Comparison of ENCODE assay signal across 23 cellular contexts in genomic region chr4:101005659-101006058, GRCh38.
A peak's percentile ranks its signal among the peaks of the same experiment; 100 is the strongest.
DNase-seq lines count a peak whose midpoint lies in the region; ATAC-seq and TF ChIP-seq lines count a peak whose summit lies in the region.
"Had no signal": no experiment of that assay in that cellular context is flagged by ENCODE, and none has a peak within 500 bp of the region (broad histone marks: within the 10 kb centered on the region; RNA-seq: fewer than 3 reads in every experiment).

No MANE protein-coding gene starts in this region.

- H2BK12ac ChIP-seq in neuronal stem cell (ENCODE audit: low read length): no peak overlapping the region

- H3K9ac ChIP-seq in neuronal stem cell (ENCODE audit: low read depth, low read length, poor library complexity): peak overlapping the region; percentile 12

- no peaks in the 10 kb centered on the region for H3K27me3 ChIP-seq in neuronal stem cell (ENCODE audit: control insufficient read depth in 3 of 3, insufficient read depth in 3 of 3, low read depth in 1 of 3, low read length in 3 of 3)
- H3K27me3 ChIP-seq: ascending aorta, gastroesophageal sphincter, transverse colon had no signal

- no peak for DNase-seq in neuronal stem cell (ENCODE audit: low spot score)
- DNase-seq in RPMI8226: no peak
- no peak for DNase-seq in coronary artery (ENCODE audit: low spot score)
- DNase-seq: activated B cell treated with CpG ODN at 0.5 μM for 24 hours; activated CD4-positive, alpha-beta memory T cell treated with anti-CD3 and anti-CD28 coated beads for 36 hours; dermis blood vessel endothelial cell; hippocampal formation; IMR-90; mesendoderm; NCI-H1417; NCI-H446 treated with DMSO at 0.1 percent for 48 hours; nucleus accumbens; PC-9; SHP77 treated with DMSO at 0.1 percent for 48 hours; stimulated activated CD8-positive, alpha-beta memory T cell treated with anti-CD3 and anti-CD28 coated beads, Interleukin-4, amount 100 ng/mL, for 48 hours; transverse colon had no signal

- H2AK5ac ChIP-seq in neuronal stem cell (ENCODE audit: low read depth, low read length): no peak overlapping the region

- no peak overlapping the region for H2BK5ac ChIP-seq in neuronal stem cell (ENCODE audit: low read length)

- ATAC-seq in GM18873 (IDR thresholded peaks at IDR 0.05; ENCODE audit: low FRiP score, unreplicated experiment) (peak; percentile 78), HG03039 (IDR thresholded peaks at IDR 0.05; ENCODE audit: unreplicated experiment) (peak; percentile 51), HG03097 (IDR thresholded peaks at IDR 0.05; ENCODE audit: low FRiP score, unreplicated experiment) (no peak)
- ATAC-seq: gastroesophageal sphincter, left lobe of liver had no signal

- H3K18ac ChIP-seq in neuronal stem cell (ENCODE audit: low read length): no peak overlapping the region

- H2BK120ac ChIP-seq in neuronal stem cell (ENCODE audit: low read depth, low read length): no peak overlapping the region

- H2BK15ac ChIP-seq in neuronal stem cell (ENCODE audit: low read length): peak overlapping the region; percentile 55

- no peaks in the 10 kb centered on the region for H3K36me3 ChIP-seq in HEK293 (ENCODE audit: control insufficient read depth in 2 of 2, insufficient read depth in 1 of 2, low read length in 2 of 2)
- no peaks in the 10 kb centered on the region for H3K36me3 ChIP-seq in neuronal stem cell (replicated peaks in 1 of 2; ENCODE audit: control insufficient read depth in 2 of 2, insufficient read depth in 2 of 2, low read length in 2 of 2)
- H3K36me3 ChIP-seq: ascending aorta, gastroesophageal sphincter, transverse colon had no signal

- H4K91ac ChIP-seq in neuronal stem cell (ENCODE audit: low read depth, low read length, poor library complexity): no peak overlapping the region

- H3K14ac ChIP-seq in neuronal stem cell (ENCODE audit: low read length): no peak overlapping the region

- H3K4me3 ChIP-seq in HEK293 (ENCODE audit: low read depth, low read length) (no peak overlapping the region), neuronal stem cell (ENCODE audit: low read length in 2 of 2) (no peak overlapping the region), coronary artery (no peak overlapping the region)
- H3K4me3 ChIP-seq: ascending aorta, gastroesophageal sphincter, PC-9, transverse colon had no signal

- H3K27ac ChIP-seq in HEK293 (ENCODE audit: extremely low read depth, low read depth, low read length) (no peak overlapping the region), neuronal stem cell (replicated peaks; ENCODE audit: low read length) (no peak overlapping the region), coronary artery (no peak overlapping the region)
- H3K27ac ChIP-seq: ascending aorta, gastroesophageal sphincter, PC-9, transverse colon had no signal

- POLR2A ChIA-PET in HEK293 (lab: Yijun Ruan, JAX): no interaction called here

- H3K4ac ChIP-seq in neuronal stem cell (ENCODE audit: low read length): no peak overlapping the region

- CTCF ChIA-PET in HEK293 (lab: Yijun Ruan, JAX): no interaction called here

- H3K9me3 ChIP-seq in HEK293 (ENCODE audit: control insufficient read depth, insufficient read depth, low read depth, low read length) (no peaks in the 10 kb centered on the region), neuronal stem cell (replicated peaks in 1 of 2; ENCODE audit: control insufficient read depth in 2 of 2, insufficient read depth in 1 of 2, low read depth in 1 of 2, low read length in 2 of 2) (no peaks in the 10 kb centered on the region)

- no peak overlapping the region for H3K4me2 ChIP-seq in neuronal stem cell (ENCODE audit: insufficient read depth, low read length, poor library complexity, severe bottlenecking)
- H3K4me2 ChIP-seq: PC-9 had no signal

- H3K23ac ChIP-seq in neuronal stem cell (ENCODE audit: low read depth, low read length, poor library complexity): peak overlapping the region; percentile 58

- no peak for TF ChIP-seq CTCF in HEK293 (tag by site-specific recombination; IDR thresholded peaks at IDR 0.05)
- no peak for TF ChIP-seq CTCF in coronary artery (IDR thresholded peaks at IDR 0.05)

- no peak overlapping the region for H4K8ac ChIP-seq in neuronal stem cell (ENCODE audit: low read depth, low read length)

- H3K79me1 ChIP-seq in neuronal stem cell (ENCODE audit: low read depth, low read length): no peaks in the 10 kb centered on the region

- no CpG with 5 or more reads among the region's 2 CpGs for WGBS in neuronal stem cell (ENCODE audit: extremely low coverage in 2 of 2, insufficient read length in 2 of 2, insufficient replicate concordance in 1 of 2), 2 donors

- H3K4me1 ChIP-seq in HEK293 (ENCODE audit: control insufficient read depth, insufficient read depth, low read length) (no peaks in the 10 kb centered on the region), neuronal stem cell (ENCODE audit: control insufficient read depth in 2 of 2, insufficient read depth in 1 of 2, low read depth in 1 of 2, low read length in 2 of 2) (no peaks in the 10 kb centered on the region)

- H2AFZ ChIP-seq in neuronal stem cell (ENCODE audit: low read length): no peak overlapping the region
- H2AFZ ChIP-seq: PC-9 had no signal

TF ChIP-seq in HEK293, 187 proteins besides CTCF, POLR2A, EP300 and RAD21:
- TF ChIP-seq ZNF280C (tag by site-specific recombination; IDR thresholded peaks at IDR 0.05): no peak
- TF ChIP-seq GLI4 (tag by site-specific recombination; IDR thresholded peaks at IDR 0.05): no peak
- no peak for TF ChIP-seq ZNF621 (tag by site-specific recombination; IDR thresholded peaks at IDR 0.05)
- TF ChIP-seq ZNF585B (tag by site-specific recombination; IDR thresholded peaks at IDR 0.05): peak; percentile 68
TF ChIP-seq in HEK293: peak in this region for 1.
